In the genomic region with DNA sequence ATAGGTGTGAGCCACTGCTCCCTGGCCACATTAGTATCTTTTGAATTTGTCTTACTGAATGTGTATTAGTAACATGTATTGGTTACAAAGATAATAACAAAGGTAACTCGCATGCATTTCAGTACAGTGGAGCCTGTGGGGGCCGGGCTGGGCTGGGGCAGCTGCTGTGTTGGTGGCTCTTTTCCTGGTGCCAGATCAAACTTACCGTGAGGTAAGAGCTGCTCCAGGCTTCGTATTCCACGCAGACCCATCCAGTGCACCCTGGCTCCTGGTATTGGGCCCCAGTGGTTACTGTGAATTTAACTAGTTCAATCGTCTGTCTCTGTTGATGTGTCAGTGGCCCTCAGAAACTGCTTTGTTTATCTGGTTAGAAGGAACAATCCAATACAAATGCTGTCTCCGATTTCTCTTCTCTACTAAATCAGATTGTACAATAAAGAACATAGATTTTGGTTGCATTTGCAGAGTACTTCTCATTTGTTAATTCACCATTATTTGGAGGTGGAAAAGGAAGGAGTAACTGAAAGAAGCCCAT, we compare ENCODE assay signal across 10 cellular contexts. TPM values are rescaled to one million over a fixed set of nuclear protein-coding genes. Genes with fewer than 3 reads are reported as not detected.
DNase-seq lines count a peak whose midpoint lies in the region; ATAC-seq lines count a peak whose summit lies in the region.
"Had no signal": no experiment of that assay in that cellular context is flagged by ENCODE, and none has a peak within 500 bp of the region (broad histone marks: within the 10 kb centered on the region; RNA-seq: fewer than 3 reads in every experiment).

No MANE protein-coding gene starts in this region.

- POLR2A ChIA-PET in T-cell (lab: Charles Lee), result no interaction called here

- ATAC-seq in activated CD8-positive, alpha-beta memory T cell treated with anti-CD3 and anti-CD28 coated beads, Interleukin-2, amount 10 ng/mL, durations not matched to agents 7 days and 5 days, result no peak
- no peak for ATAC-seq in T-cell (replicated peaks in 1 of 4)
- no peak for ATAC-seq in stimulated activated memory B cell treated with anti-CD40 and anti-IgM and Interleukin-4, amounts not matched to agents 10 μg/mL and 1 μg/mL and 100 μg/mL, for 72 hours
- ATAC-seq in GM18519 (IDR thresholded peaks at IDR 0.05; ENCODE audit: low FRiP score, unreplicated experiment), result no peak
- ATAC-seq in HG03520 (IDR thresholded peaks at IDR 0.05; ENCODE audit: unreplicated experiment), result no peak

- peak overlapping the region; percentile 88 for H3K27ac Mint-ChIP-seq in activated CD8-positive, alpha-beta memory T cell treated with anti-CD3 and anti-CD28 coated beads, Interleukin-2, amount 10 ng/mL, durations not matched to agents 7 days and 5 days
- peak overlapping the region; percentile 91 to 95 for H3K27ac Mint-ChIP-seq in T-cell
- H3K27ac Mint-ChIP-seq in stimulated activated memory B cell treated with anti-CD40 and anti-IgM and Interleukin-4, amounts not matched to agents 10 μg/mL and 1 μg/mL and 100 μg/mL, for 72 hours, result peak overlapping the region; percentile 68

- H3K4me1 ChIP-seq in iPS-20b (ENCODE audit: insufficient read depth, low read length), result peaks cover 55% of the 10 kb centered on the region

- no peaks in the 10 kb centered on the region for H3K9me3 ChIP-seq in iPS-20b (ENCODE audit: insufficient read depth, low read depth, low read length)

- H3K27me3 Mint-ChIP-seq in activated CD8-positive, alpha-beta memory T cell treated with anti-CD3 and anti-CD28 coated beads, Interleukin-2, amount 10 ng/mL, durations not matched to agents 7 days and 5 days, result no peaks in the 10 kb centered on the region
- no peaks in the 10 kb centered on the region for H3K27me3 Mint-ChIP-seq in T-cell
- no peaks in the 10 kb centered on the region for H3K27me3 Mint-ChIP-seq in stimulated activated memory B cell treated with anti-CD40 and anti-IgM and Interleukin-4, amounts not matched to agents 10 μg/mL and 1 μg/mL and 100 μg/mL, for 72 hours

- peaks cover 23% of the 10 kb centered on the region for H3K36me3 ChIP-seq in iPS-20b (ENCODE audit: insufficient read depth, low read depth, low read length)

- H3K27me3 ChIP-seq in iPS-20b (ENCODE audit: insufficient read depth, low read length), result no peaks in the 10 kb centered on the region

- H3K4me3 Mint-ChIP-seq in activated CD8-positive, alpha-beta memory T cell treated with anti-CD3 and anti-CD28 coated beads, Interleukin-2, amount 10 ng/mL, durations not matched to agents 7 days and 5 days, result peak overlapping the region; percentile 44
- H3K4me3 Mint-ChIP-seq in T-cell, result peak overlapping the region; percentile 66 to 84 (median 72)
- H3K4me3 Mint-ChIP-seq in stimulated activated memory B cell treated with anti-CD40 and anti-IgM and Interleukin-4, amounts not matched to agents 10 μg/mL and 1 μg/mL and 100 μg/mL, for 72 hours, result no peak overlapping the region

- no peaks in the 10 kb centered on the region for H3K9me3 Mint-ChIP-seq in activated CD8-positive, alpha-beta memory T cell treated with anti-CD3 and anti-CD28 coated beads, Interleukin-2, amount 10 ng/mL, durations not matched to agents 7 days and 5 days (ENCODE audit: low read depth)
- H3K9me3 Mint-ChIP-seq in T-cell, result no peaks in the 10 kb centered on the region
- H3K9me3 Mint-ChIP-seq in stimulated activated memory B cell treated with anti-CD40 and anti-IgM and Interleukin-4, amounts not matched to agents 10 μg/mL and 1 μg/mL and 100 μg/mL, for 72 hours, result no peaks in the 10 kb centered on the region

- H3K4me1 Mint-ChIP-seq in activated CD8-positive, alpha-beta memory T cell treated with anti-CD3 and anti-CD28 coated beads, Interleukin-2, amount 10 ng/mL, durations not matched to agents 7 days and 5 days, result peaks cover 85% of the 10 kb centered on the region
- peaks cover 96 to 98% (median 97%) of the 10 kb centered on the region in 3 donors for H3K4me1 Mint-ChIP-seq in T-cell
- peaks cover 93% of the 10 kb centered on the region for H3K4me1 Mint-ChIP-seq in stimulated activated memory B cell treated with anti-CD40 and anti-IgM and Interleukin-4, amounts not matched to agents 10 μg/mL and 1 μg/mL and 100 μg/mL, for 72 hours

- H3K36me3 Mint-ChIP-seq in activated CD8-positive, alpha-beta memory T cell treated with anti-CD3 and anti-CD28 coated beads, Interleukin-2, amount 10 ng/mL, durations not matched to agents 7 days and 5 days, result peaks cover 22% of the 10 kb centered on the region
- H3K36me3 Mint-ChIP-seq in T-cell, result peaks cover 14% of the 10 kb centered on the region
- H3K36me3 Mint-ChIP-seq in stimulated activated memory B cell treated with anti-CD40 and anti-IgM and Interleukin-4, amounts not matched to agents 10 μg/mL and 1 μg/mL and 100 μg/mL, for 72 hours, result peaks cover 26% of the 10 kb centered on the region

- DNase-seq in activated CD8-positive, alpha-beta memory T cell treated with anti-CD3 and anti-CD28 coated beads, Interleukin-2, amount 10 ng/mL, durations not matched to agents 7 days and 5 days, result no peak
- DNase-seq in activated CD8-positive, alpha-beta memory T cell treated with anti-CD3 and anti-CD28 coated beads, Interleukin-2, amount 50 U/mL, for 4 hours, result no peak
- DNase-seq in T-cell (no peak), cerebellum (ENCODE audit: low spot score) (no peak)
- DNase-seq: OCI-M1, retina had no signal

- CTCF ChIA-PET in activated CD8-positive, alpha-beta memory T cell treated with anti-CD3 and anti-CD28 coated beads, Interleukin-2, amount 10 ng/mL, durations not matched to agents 7 days and 5 days (lab: Charles Lee), result no interaction called here
- CTCF ChIA-PET in T-cell (lab: Charles Lee), result no interaction called here

- H3K9ac ChIP-seq in iPS-20b (ENCODE audit: low read depth, low read length), result peak overlapping the region; percentile 2; the same call in 1 of the 2 replicates

- no peak overlapping the region for H3K4me3 ChIP-seq in iPS-20b (ENCODE audit: low read length)

- H3K27ac ChIP-seq in iPS-20b (ENCODE audit: low read length), result no peak overlapping the region

RNA-seq across cellular contexts. Expression of gene PRRC2B, which starts 15.6 kb away (rescaled TPM):
- total RNA-seq in activated CD8-positive, alpha-beta memory T cell treated with anti-CD3 and anti-CD28 coated beads, Interleukin-2, amount 10 ng/mL, durations not matched to agents 7 days and 5 days, result 100 to 1,000 TPM; 242 to 293 TPM
- total RNA-seq in T-cell, result 100 to 1,000 TPM; 259 to 375 (median 370) TPM
- 162 TPM for total RNA-seq in cerebellum
